17 cellular contexts compared by ENCODE assay signal in the genomic region with DNA sequence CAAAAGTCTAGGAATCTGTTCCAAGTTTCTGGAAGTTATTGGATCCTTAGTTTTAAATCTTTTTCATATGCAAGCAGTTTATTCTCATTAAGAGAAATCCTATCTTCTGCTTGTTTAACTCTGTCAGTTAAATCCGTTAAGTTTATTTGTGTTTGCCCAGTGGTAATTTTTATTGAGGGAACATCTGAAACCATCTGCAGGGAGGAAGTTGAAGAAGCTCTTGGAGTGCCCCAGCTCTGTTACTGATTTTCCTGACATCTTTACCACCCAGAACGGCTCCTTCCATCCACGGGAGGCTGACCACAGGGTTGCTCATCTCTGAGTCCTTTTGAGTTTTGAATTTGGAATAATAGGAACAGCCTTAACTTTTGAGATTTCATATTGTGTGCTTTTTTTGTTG.
"Had no signal": no experiment of that assay in that cellular context is flagged by ENCODE, and none has a peak within 500 bp of the region (broad histone marks: within the 10 kb centered on the region; RNA-seq: fewer than 3 reads in every experiment).

No MANE protein-coding gene starts in this region.

- H3K36me3 Mint-ChIP-seq: naive thymus-derived CD4-positive, alpha-beta T cell; stimulated activated naive B cell treated with anti-CD40 and anti-IgM and Interleukin-4, amounts not matched to agents 10 μg/mL and 1 μg/mL and 100 μg/mL, for 72 hours had no signal

- DNase-seq: cortex of kidney; dorsolateral prefrontal cortex; effector memory CD4-positive, alpha-beta T cell; esophagus squamous epithelium; heart right ventricle; hypothalamus; mammary epithelial cell; naive thymus-derived CD4-positive, alpha-beta T cell; ovary; sigmoid colon; stimulated activated CD4-positive, alpha-beta T cell treated with anti-CD3 and anti-CD28 coated beads, Interleukin-2, amount 100 ng/mL, for 24 hours; stimulated activated CD4-positive, alpha-beta T cell treated with anti-CD3 and anti-CD28 coated beads, Interleukin-4, amount 100 ng/mL, for 4 hours; stimulated activated naive B cell treated with anti-CD40 and anti-IgM and Interleukin-4, amounts not matched to agents 10 μg/mL and 1 μg/mL and 100 μg/mL, for 72 hours; stimulated activated naive CD8-positive, alpha-beta T cell treated with anti-CD3 and anti-CD28 coated beads, Interleukin-15, amount 100 ng/mL, for 72 hours; testis; upper lobe of right lung had no signal

- H3K27ac Mint-ChIP-seq: naive thymus-derived CD4-positive, alpha-beta T cell; stimulated activated naive B cell treated with anti-CD40 and anti-IgM and Interleukin-4, amounts not matched to agents 10 μg/mL and 1 μg/mL and 100 μg/mL, for 72 hours; stimulated activated naive CD8-positive, alpha-beta T cell treated with anti-CD3 and anti-CD28 coated beads, Interleukin-15, amount 100 ng/mL, for 72 hours had no signal

- H3K4me3 Mint-ChIP-seq: naive thymus-derived CD4-positive, alpha-beta T cell; neural crest cell; stimulated activated naive B cell treated with anti-CD40 and anti-IgM and Interleukin-4, amounts not matched to agents 10 μg/mL and 1 μg/mL and 100 μg/mL, for 72 hours; stimulated activated naive CD8-positive, alpha-beta T cell treated with anti-CD3 and anti-CD28 coated beads, Interleukin-15, amount 100 ng/mL, for 72 hours had no signal

- H3K4me1 Mint-ChIP-seq: neural crest cell; stimulated activated naive B cell treated with anti-CD40 and anti-IgM and Interleukin-4, amounts not matched to agents 10 μg/mL and 1 μg/mL and 100 μg/mL, for 72 hours; stimulated activated naive CD8-positive, alpha-beta T cell treated with anti-CD3 and anti-CD28 coated beads, Interleukin-15, amount 100 ng/mL, for 72 hours had no signal

- H3K9me3 Mint-ChIP-seq: neural crest cell; stimulated activated naive CD8-positive, alpha-beta T cell treated with anti-CD3 and anti-CD28 coated beads, Interleukin-15, amount 100 ng/mL, for 72 hours had no signal
